ENCODE assay signal across 8 cellular contexts in the genomic region with DNA sequence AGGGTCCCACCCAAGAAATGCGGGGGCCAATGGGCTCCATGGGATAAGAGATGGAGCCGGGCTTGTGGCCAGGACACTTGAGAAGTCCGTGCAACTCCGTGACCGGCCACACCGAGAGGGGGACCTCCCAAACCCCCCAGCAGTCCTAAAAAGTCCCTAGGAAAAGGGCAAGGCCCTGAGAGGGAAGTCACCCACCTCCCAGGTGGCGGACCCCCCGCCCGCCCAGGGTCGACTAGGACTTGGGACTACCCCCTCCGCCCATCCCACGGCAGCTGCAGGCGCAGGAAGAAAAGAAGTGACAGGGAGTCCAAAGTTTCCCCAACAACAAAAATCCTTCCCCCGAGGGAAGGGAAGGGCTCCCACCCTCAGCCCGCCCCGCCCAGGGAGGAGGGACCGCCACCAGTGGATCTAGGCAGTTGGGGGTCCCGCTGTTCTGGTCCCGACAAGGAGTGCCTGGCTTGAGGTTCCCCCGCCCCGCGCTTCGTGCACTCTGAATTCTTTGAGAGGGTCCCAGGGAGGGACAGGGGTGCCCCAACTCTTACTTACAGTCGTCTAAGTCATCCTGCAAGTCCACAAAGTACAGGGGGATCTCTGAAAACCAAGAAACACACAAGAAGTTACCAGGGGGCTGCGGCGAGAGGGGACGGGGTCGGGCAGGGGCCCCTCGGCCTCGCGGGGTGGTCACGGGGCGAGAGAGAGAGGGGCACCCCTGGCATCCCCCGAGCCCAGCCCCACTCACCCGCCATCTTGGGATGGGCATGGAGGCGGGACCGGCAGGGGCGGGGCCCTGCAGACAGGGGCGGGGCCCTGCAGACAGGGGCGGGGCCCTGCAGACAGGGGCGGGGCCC. TPM values are rescaled to one million over a fixed set of nuclear protein-coding genes. Genes with fewer than 3 reads are reported as not detected.
A peak's percentile ranks its signal among the peaks of the same experiment; 100 is the strongest.
DNase-seq lines count a peak whose midpoint lies in the region; ATAC-seq and TF ChIP-seq lines count a peak whose summit lies in the region.

No MANE protein-coding gene starts in this region.

- peak overlapping the region; percentile 90 for H3K27ac Mint-ChIP-seq in T-helper 2 cell treated with Interferon-gamma antibody and Interleukin-4, amounts not matched to agents 5 μg/mL and 100 μg/mL, for 36 hours

- H3K9me3 Mint-ChIP-seq in T-helper 2 cell treated with Interferon-gamma antibody and Interleukin-4, amounts not matched to agents 5 μg/mL and 100 μg/mL, for 36 hours, result no peaks in the 10 kb centered on the region

- H3K36me3 Mint-ChIP-seq in T-helper 2 cell treated with Interferon-gamma antibody and Interleukin-4, amounts not matched to agents 5 μg/mL and 100 μg/mL, for 36 hours (ENCODE audit: low read depth), result peaks cover 22% of the 10 kb centered on the region

- H3K36me3 ChIP-seq in BLaER1 (peaks cover 22% of the 10 kb centered on the region), kidney epithelial cell (ENCODE audit: control insufficient read depth, insufficient read depth, low read length) (peaks cover 2% of the 10 kb centered on the region)

- no peaks in the 10 kb centered on the region for H3K9me3 ChIP-seq in BLaER1

- H3K27me3 ChIP-seq in BLaER1 (no peaks in the 10 kb centered on the region), kidney epithelial cell (ENCODE audit: control insufficient read depth, insufficient read depth, low read length) (no peaks in the 10 kb centered on the region)

- peak overlapping the region; percentile 60 for H3K27ac ChIP-seq in BLaER1
- H3K27ac ChIP-seq in caudate nucleus (ENCODE audit: low read depth, low read length), result peak overlapping the region; percentile 26

- H3K4me2 ChIP-seq in BLaER1, result peak overlapping the region; percentile 78

- peaks cover 50% of the 10 kb centered on the region for H3K4me1 ChIP-seq in BLaER1

- no peaks in the 10 kb centered on the region for H3K27me3 Mint-ChIP-seq in T-helper 2 cell treated with Interferon-gamma antibody and Interleukin-4, amounts not matched to agents 5 μg/mL and 100 μg/mL, for 36 hours (ENCODE audit: low read depth)

- peak overlapping the region; percentile 72 for H3K4me3 ChIP-seq in BLaER1
- peak overlapping the region; percentile 64 for H3K4me3 ChIP-seq in kidney epithelial cell (ENCODE audit: low read depth, low read length)

- H3K4me1 Mint-ChIP-seq in T-helper 2 cell treated with Interferon-gamma antibody and Interleukin-4, amounts not matched to agents 5 μg/mL and 100 μg/mL, for 36 hours (ENCODE audit: low read depth), result peaks cover 42% of the 10 kb centered on the region

- no peaks in the 10 kb centered on the region for H4K20me1 ChIP-seq in BLaER1

- TF ChIP-seq CTCF in kidney epithelial cell (IDR thresholded peaks at IDR 0.05; ENCODE audit: insufficient read depth, low read length, poor library complexity, severe bottlenecking), result no peak

- ATAC-seq in HG03342 (IDR thresholded peaks at IDR 0.05; ENCODE audit: unreplicated experiment), result peak; percentile 56

- peak overlapping the region; percentile 83 for H3K4me3 Mint-ChIP-seq in T-helper 2 cell treated with Interferon-gamma antibody and Interleukin-4, amounts not matched to agents 5 μg/mL and 100 μg/mL, for 36 hours

- DNase-seq in GM19238 (ENCODE audit: insufficient read length, low spot score) (peak; percentile 50), caudate nucleus (lab: John Stamatoyannopoulos, UW) (peak in 39 of 61 donors; percentile 2 to 81 (median 48)), kidney epithelial cell (ENCODE audit: low read depth) (no peak), KG1 (lab: John Stamatoyannopoulos, UW) (no peak)
- no peak for DNase-seq in T-helper 2 cell treated with Interferon-gamma antibody and Interleukin-4, amounts not matched to agents 5 μg/mL and 100 μg/mL, for 36 hours (ENCODE audit: low spot score)
- DNase-seq in stimulated activated CD4-positive, alpha-beta T cell treated with anti-CD3 and anti-CD28 coated beads, Interleukin-2, amount 100 ng/mL, for 24 hours, result peak; percentile 61 to 65

- peak overlapping the region; percentile 71 for H3K9ac ChIP-seq in BLaER1

RNA-seq across cellular contexts. Expression of a gene that starts 0.6 kb away (rescaled TPM):
- total RNA-seq in kidney epithelial cell, result 23.3 and 26.4 TPM in 2 replicates

Comparison
In these comparisons a context has a peak if more than half of its experiments do, and no peak if none do; other contexts are left out.
1. DNase-seq: peak in GM19238 (single experiment), caudate nucleus (39 of 61) and stimulated activated CD4-positive, alpha-beta T cell treated with anti-CD3 and anti-CD28 coated beads, Interleukin-2, amount 100 ng/mL, for 24 hours (2 of 2); none in T-helper 2 cell treated with Interferon-gamma antibody and Interleukin-4, amounts not matched to agents 5 μg/mL and 100 μg/mL, for 36 hours (single experiment), kidney epithelial cell (single experiment) and KG1 (single experiment).